Comparison of ENCODE assay signal across 8 cellular contexts in genomic region chr17:40069751-40070643, GRCh38. TPM values are rescaled to one million over a fixed set of nuclear protein-coding genes. Genes with fewer than 3 reads are reported as not detected.
DNase-seq lines count a peak whose midpoint lies in the region; ATAC-seq lines count a peak whose summit lies in the region.

No MANE protein-coding gene starts in this region.

- peak overlapping the region; percentile 76 for H3K27ac ChIP-seq in right cardiac atrium (ENCODE audit: low read length)

- ATAC-seq in right cardiac atrium (peak in 1 of 2 donors; percentile 3), HG03439 (IDR thresholded peaks at IDR 0.05; ENCODE audit: unreplicated experiment) (no peak), GM21717 (IDR thresholded peaks at IDR 0.05; ENCODE audit: unreplicated experiment) (no peak)
- peak; percentile 44 for ATAC-seq in stimulated activated naive CD8-positive, alpha-beta T cell treated with anti-CD3 and anti-CD28 coated beads, Interleukin-15, Interleukin-2, amounts not matched to agents 100 U/mL and 50 U/mL, for 24 hours

- H3K9me3 ChIP-seq in right cardiac atrium (ENCODE audit: control insufficient read depth, low read length): no peaks in the 10 kb centered on the region

- H3K27me3 Mint-ChIP-seq in activated naive CD8-positive, alpha-beta T cell: no peaks in the 10 kb centered on the region

- 24% methylated on average over 14 of the region's 14 CpGs for WGBS in right cardiac atrium

- H3K9me3 Mint-ChIP-seq in activated naive CD8-positive, alpha-beta T cell (ENCODE audit: low read depth): no peaks in the 10 kb centered on the region

- no peak overlapping the region for H3K4me3 ChIP-seq in right cardiac atrium (ENCODE audit: low read length)

- DNase-seq in stimulated activated CD4-positive, alpha-beta T cell treated with anti-CD3 and anti-CD28 coated beads, Interleukin-4, amount 100 ng/mL, for 24 hours: peak; percentile 30
- DNase-seq in stimulated activated CD4-positive, alpha-beta T cell treated with anti-CD3 and anti-CD28 coated beads, Interleukin-12 subunit alpha, Interleukin-12 subunit beta, amount 100 ng/mL, for 4 hours: no peak
- DNase-seq in NCI-H82 (lab: John Stamatoyannopoulos, UW) (peak; percentile 83), right cardiac atrium (peak in 2 of 3 donors; percentile 70 to 73)
- peak; percentile 50 for DNase-seq in stimulated activated naive CD8-positive, alpha-beta T cell treated with anti-CD3 and anti-CD28 coated beads, Interleukin-15, Interleukin-2, amounts not matched to agents 100 U/mL and 50 U/mL, for 24 hours

- no peaks in the 10 kb centered on the region for H3K36me3 Mint-ChIP-seq in activated naive CD8-positive, alpha-beta T cell

- H3K4me1 Mint-ChIP-seq in activated naive CD8-positive, alpha-beta T cell (ENCODE audit: low read depth): peaks cover 71% of the 10 kb centered on the region

- H3K4me1 ChIP-seq in right cardiac atrium (ENCODE audit: control insufficient read depth, insufficient read depth, low read length): peaks cover 57% of the 10 kb centered on the region

- H3K27ac Mint-ChIP-seq in activated naive CD8-positive, alpha-beta T cell: peak overlapping the region; percentile 93

- no peaks in the 10 kb centered on the region for H3K27me3 ChIP-seq in right cardiac atrium (ENCODE audit: control insufficient read depth, insufficient read depth)

- intact Hi-C loops in right cardiac atrium (cut with DNase I): loop anchor here in 2 of 4 donors (5.0 kb wide), 1 partner anchor 42 kb away; no protein-coding TSS in a partner anchor

- H3K4me3 Mint-ChIP-seq in activated naive CD8-positive, alpha-beta T cell: peak overlapping the region; percentile 87

RNA-seq across cellular contexts. Expression of gene THRA, which starts 7.2 kb away (rescaled TPM):
- 10 to 100 TPM; 80.6 to 99.5 (median 95.9) TPM for total RNA-seq in right cardiac atrium
- 73.3 TPM for polyA plus RNA-seq in right cardiac atrium

RNA-seq across cellular contexts. Expression of gene MED24, which starts 15.8 kb away (rescaled TPM):
- total RNA-seq in right cardiac atrium: 10 to 100 TPM; 54.3 to 60.5 (median 54.7) TPM
- polyA plus RNA-seq in right cardiac atrium: 45.1 TPM

RNA-seq across cellular contexts. Expression of gene NR1D1, which starts 30.4 kb away (rescaled TPM):
- total RNA-seq in right cardiac atrium: 10 to 100 TPM; 10.2 to 25.1 (median 18.8) TPM
- polyA plus RNA-seq in right cardiac atrium: 12.3 TPM

RNA-seq across cellular contexts. Expression of gene MSL1, which starts 51.8 kb away (rescaled TPM):
- total RNA-seq in right cardiac atrium: 10 to 100 TPM; 53.6 to 57.3 (median 55.2) TPM
- 44.8 TPM for polyA plus RNA-seq in right cardiac atrium

RNA-seq across cellular contexts. Expression of gene CSF3, which starts 54.8 kb away (rescaled TPM):
- under 1 TPM in 2 of 4 donors, not detected in 2; 0.40 to 0.58 TPM for total RNA-seq in right cardiac atrium
- 0.97 TPM for polyA plus RNA-seq in right cardiac atrium
